In the genomic region with DNA sequence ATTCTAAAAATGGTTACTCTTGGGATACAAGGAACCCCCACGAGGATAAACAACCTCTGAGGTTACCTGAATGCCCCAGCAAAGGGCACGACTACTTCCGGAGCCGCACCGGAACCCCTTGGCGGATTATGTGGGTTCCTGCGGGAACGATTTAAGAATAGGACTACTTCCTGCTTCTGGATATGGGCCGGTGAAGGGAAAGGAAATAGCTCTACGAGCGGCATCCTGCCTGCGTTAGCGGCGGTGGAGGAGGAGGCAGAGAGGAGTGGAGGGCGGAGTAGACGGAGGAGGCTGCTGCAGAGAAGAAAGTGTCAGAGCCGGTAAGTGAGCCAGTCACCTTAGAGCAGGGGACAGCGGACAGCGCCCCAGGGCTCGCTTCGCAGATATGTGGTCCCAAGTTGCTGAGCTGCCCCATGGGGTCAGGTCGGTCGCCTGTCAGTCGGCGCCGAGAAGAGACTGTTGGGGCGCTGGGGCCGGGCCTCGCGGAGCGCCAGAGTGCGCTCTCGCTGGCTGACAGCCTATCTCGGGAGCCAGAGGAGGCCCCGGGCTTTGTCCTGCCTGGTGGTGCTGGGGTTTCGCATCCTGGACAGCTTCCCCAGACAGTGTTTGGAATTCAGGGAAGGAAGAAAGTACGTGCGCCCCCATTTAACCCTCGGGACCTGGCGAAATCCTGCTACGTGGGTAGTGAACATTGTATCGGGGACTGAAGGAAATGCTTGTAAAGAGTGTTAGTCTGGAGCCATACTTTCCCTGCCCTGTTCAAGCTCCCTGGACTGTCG, we compare ENCODE assay signal across 8 cellular contexts. TPM values are rescaled to one million over a fixed set of nuclear protein-coding genes. Genes with fewer than 3 reads are reported as not detected.
DNase-seq lines count a peak whose midpoint lies in the region; ATAC-seq and TF ChIP-seq lines count a peak whose summit lies in the region.

Gene KLHL20 (plus strand): TSS at position 223 of the 779 bp plus-strand sequence. CDS start 1,063 bp downstream, outside the sequence.

- no peaks in the 10 kb centered on the region for H3K9me3 Mint-ChIP-seq in activated T-cell treated with anti-CD3 and anti-CD28 coated beads, Interleukin-2, amount 50 U/mL, for 24 hours

- H3K4me1 Mint-ChIP-seq in activated T-cell treated with anti-CD3 and anti-CD28 coated beads, Interleukin-2, amount 50 U/mL, for 24 hours (ENCODE audit: low read depth), result peaks cover 32% of the 10 kb centered on the region

- peak; percentile 91 for DNase-seq in DMS53 treated with DMSO at 0.1 percent for 48 hours (lab: John Stamatoyannopoulos, UW; ENCODE audit: unreplicated experiment)
- DNase-seq in KBM-7, result peak; percentile 98
- peak; percentile 88 for DNase-seq in activated T-cell treated with anti-CD3 and anti-CD28 coated beads, Interleukin-2, amount 50 U/mL, for 24 hours
- DNase-seq in stimulated activated CD8-positive, alpha-beta memory T cell treated with anti-CD3 and anti-CD28 coated beads, Interleukin-7, amount 100 ng/mL, for 24 hours (ENCODE audit: low read depth), result peak; percentile 57

- H3K9me3 ChIP-seq in muscle layer of colon (ENCODE audit: low read length), result no peaks in the 10 kb centered on the region

- peaks cover 4% of the 10 kb centered on the region for H3K36me3 ChIP-seq in muscle layer of colon (ENCODE audit: insufficient read depth, low read length)

- peak; percentile 95 for ATAC-seq in GM21717 (IDR thresholded peaks at IDR 0.05; ENCODE audit: unreplicated experiment)
- peak; percentile 99 for ATAC-seq in esophagus mucosa

- H3K27ac ChIP-seq in muscle layer of colon (ENCODE audit: low read depth, low read length), result peak within 1 kb of the TSS; percentile 92

- H3K27ac Mint-ChIP-seq in activated T-cell treated with anti-CD3 and anti-CD28 coated beads, Interleukin-2, amount 50 U/mL, for 24 hours, result peak within 1 kb of the TSS; percentile 93

- peaks cover 13% of the 10 kb centered on the region for H3K4me1 ChIP-seq in muscle layer of colon (ENCODE audit: insufficient read depth, low read length)

- in situ Hi-C loops in KBM-7 (cut with MboI; ENCODE audit: low pct_unique_long_range_greater_than_20kb, low sequenced_read_pairs), result no loop called here

- H3K27me3 Mint-ChIP-seq in activated T-cell treated with anti-CD3 and anti-CD28 coated beads, Interleukin-2, amount 50 U/mL, for 24 hours, result peaks cover 12% of the 10 kb centered on the region

- H3K4me3 ChIP-seq in muscle layer of colon (ENCODE audit: low read depth in 1 of 2, low read length in 2 of 2), result peak within 1 kb of the TSS; percentile 85 to 93

- no peaks in the 10 kb centered on the region for H3K27me3 ChIP-seq in muscle layer of colon (ENCODE audit: control insufficient read depth in 1 of 2, insufficient read depth in 2 of 2, low read length in 2 of 2)

- H3K36me3 Mint-ChIP-seq in activated T-cell treated with anti-CD3 and anti-CD28 coated beads, Interleukin-2, amount 50 U/mL, for 24 hours (ENCODE audit: low read depth), result peaks cover 28% of the 10 kb centered on the region

- H3K9ac ChIP-seq in muscle layer of colon (ENCODE audit: low read length), result peak within 1 kb of the TSS; percentile 95

- peak within 1 kb of the TSS; percentile 90 for H3K4me3 Mint-ChIP-seq in activated T-cell treated with anti-CD3 and anti-CD28 coated beads, Interleukin-2, amount 50 U/mL, for 24 hours

TF ChIP-seq in PFSK-1, 5 proteins besides CTCF, POLR2A, EP300 and RAD21:
- TF ChIP-seq TAF1 (IDR thresholded peaks at IDR 0.05; ENCODE audit: borderline replicate concordance, insufficient read depth, low read length) (peak; percentile 98), FOXP2 (optimal IDR thresholded peaks at IDR 0.05; ENCODE audit: borderline replicate concordance, extremely low read depth, extremely low read length, insufficient read depth) (no peak), POLR2AphosphoS5 (IDR thresholded peaks at IDR 0.05; ENCODE audit: low read depth, low read length) (peak; percentile 93), SIN3A (IDR thresholded peaks at IDR 0.05; ENCODE audit: borderline replicate concordance, insufficient read depth, low read length) (peak; percentile 91; the same call in 1 of the 2 replicates)
- TF ChIP-seq, protein P1, sequence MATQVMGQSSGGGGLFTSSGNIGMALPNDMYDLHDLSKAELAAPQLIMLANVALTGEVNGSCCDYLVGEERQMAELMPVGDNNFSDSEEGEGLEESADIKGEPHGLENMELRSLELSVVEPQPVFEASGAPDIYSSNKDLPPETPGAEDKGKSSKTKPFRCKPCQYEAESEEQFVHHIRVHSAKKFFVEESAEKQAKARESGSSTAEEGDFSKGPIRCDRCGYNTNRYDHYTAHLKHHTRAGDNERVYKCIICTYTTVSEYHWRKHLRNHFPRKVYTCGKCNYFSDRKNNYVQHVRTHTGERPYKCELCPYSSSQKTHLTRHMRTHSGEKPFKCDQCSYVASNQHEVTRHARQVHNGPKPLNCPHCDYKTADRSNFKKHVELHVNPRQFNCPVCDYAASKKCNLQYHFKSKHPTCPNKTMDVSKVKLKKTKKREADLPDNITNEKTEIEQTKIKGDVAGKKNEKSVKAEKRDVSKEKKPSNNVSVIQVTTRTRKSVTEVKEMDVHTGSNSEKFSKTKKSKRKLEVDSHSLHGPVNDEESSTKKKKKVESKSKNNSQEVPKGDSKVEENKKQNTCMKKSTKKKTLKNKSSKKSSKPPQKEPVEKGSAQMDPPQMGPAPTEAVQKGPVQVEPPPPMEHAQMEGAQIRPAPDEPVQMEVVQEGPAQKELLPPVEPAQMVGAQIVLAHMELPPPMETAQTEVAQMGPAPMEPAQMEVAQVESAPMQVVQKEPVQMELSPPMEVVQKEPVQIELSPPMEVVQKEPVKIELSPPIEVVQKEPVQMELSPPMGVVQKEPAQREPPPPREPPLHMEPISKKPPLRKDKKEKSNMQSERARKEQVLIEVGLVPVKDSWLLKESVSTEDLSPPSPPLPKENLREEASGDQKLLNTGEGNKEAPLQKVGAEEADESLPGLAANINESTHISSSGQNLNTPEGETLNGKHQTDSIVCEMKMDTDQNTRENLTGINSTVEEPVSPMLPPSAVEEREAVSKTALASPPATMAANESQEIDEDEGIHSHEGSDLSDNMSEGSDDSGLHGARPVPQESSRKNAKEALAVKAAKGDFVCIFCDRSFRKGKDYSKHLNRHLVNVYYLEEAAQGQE (IDR thresholded peaks at IDR 0.05; ENCODE audit: insufficient read depth in 1 of 2, low read depth in 2 of 2, low read length in 2 of 2), result peak in 1 of 2 experiments; percentile 68; a peak in 2 of 4 replicates

RNA-seq across cellular contexts. Expression of gene KLHL20, which starts in this region (rescaled TPM):
- 8.5 TPM for polyA plus RNA-seq in PFSK-1 (2012; ENCODE audit: insufficient read length, low read depth)
- 11.8 TPM for total RNA-seq in esophagus mucosa

Comparison
In these comparisons a context has a peak if more than half of its experiments do, and no peak if none do; other contexts are left out.
1. Peak in every context shown above with its lines: DNase-seq, ATAC-seq, H3K4me3 ChIP-seq and H3K27ac ChIP-seq.